In the genomic region with DNA sequence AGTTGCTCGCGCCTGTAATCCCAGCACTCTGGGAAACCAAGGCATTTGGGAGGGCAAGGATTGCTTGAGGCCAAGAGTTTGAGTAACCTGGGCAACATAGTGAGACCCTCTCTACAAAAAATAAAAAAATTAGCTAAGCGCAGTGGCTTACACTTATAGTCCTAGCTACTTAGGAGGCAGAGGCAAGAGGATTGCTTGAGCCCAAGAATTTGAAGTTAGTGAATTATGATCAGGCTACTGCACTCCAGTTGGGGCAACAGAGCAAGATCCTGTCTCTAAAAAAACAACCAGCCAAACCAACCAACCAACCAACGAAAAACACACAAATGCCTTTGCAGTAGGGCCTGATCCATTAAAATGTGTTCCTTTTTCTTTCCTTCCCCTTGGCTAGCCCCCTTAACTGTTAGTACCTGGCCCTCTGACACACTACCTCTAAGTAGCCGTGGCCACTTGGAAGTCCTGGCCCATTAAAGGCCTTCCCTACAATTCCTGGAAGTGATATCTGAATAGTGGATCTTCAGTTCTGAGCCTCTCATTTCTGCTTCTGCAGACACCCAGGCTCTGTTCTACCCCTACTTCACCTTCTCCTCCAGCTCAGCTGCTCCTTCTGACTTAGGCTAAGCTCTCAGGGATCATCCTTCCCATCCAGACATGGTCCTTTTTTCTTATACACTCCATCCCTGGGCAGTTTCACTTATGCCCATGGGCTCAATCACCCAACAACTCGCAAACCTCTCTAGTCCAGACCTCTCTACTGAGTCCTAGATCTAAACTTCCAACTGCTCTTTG, we compare ENCODE assay signal across 19 cellular contexts. TPM values are rescaled to one million over a fixed set of nuclear protein-coding genes. Genes with fewer than 3 reads are reported as not detected.
DNase-seq lines count a peak whose midpoint lies in the region; ATAC-seq, FAIRE-seq and TF ChIP-seq lines count a peak whose summit lies in the region.
"Had no signal": no experiment of that assay in that cellular context is flagged by ENCODE, and none has a peak within 500 bp of the region (broad histone marks: within the 10 kb centered on the region; RNA-seq: fewer than 3 reads in every experiment).

No MANE protein-coding gene starts in this region.

- peak overlapping the region; percentile 54; the same call in 1 of the 2 replicates for H3K27ac Mint-ChIP-seq in WTC11
- peak overlapping the region; percentile 6 for H3K27ac Mint-ChIP-seq in memory B cell

- FAIRE-seq in HepG2 (lab: Jason Lieb, UNC), result no peak

- H4K20me1 ChIP-seq in HepG2 (ENCODE audit: insufficient read depth, low read length), result no peaks in the 10 kb centered on the region

- no peak overlapping the region for H3K9ac ChIP-seq in HepG2 (ENCODE audit: insufficient read depth, low read depth, low read length)

- ATAC-seq in HepG2 (no peak), right lobe of liver (no peak), WTC11 (no peak), memory B cell (ENCODE audit: low read depth) (no peak)

- no peaks in the 10 kb centered on the region for H3K9me3 Mint-ChIP-seq in WTC11
- no peaks in the 10 kb centered on the region for H3K9me3 Mint-ChIP-seq in memory B cell

- TF ChIP-seq EP300 in HepG2 (IDR thresholded peaks at IDR 0.05; ENCODE audit: low read depth in 2 of 2, low read length in 2 of 2) (no peak), HepG2 (CRISPR knock-in tag; IDR thresholded peaks at IDR 0.05; ENCODE audit: borderline replicate concordance) (no peak)

- H3K4me2 ChIP-seq in HepG2 (ENCODE audit: low read depth, low read length), result no peak overlapping the region

- H3K27me3 ChIP-seq in HepG2 (ENCODE audit: control insufficient read depth in 1 of 2, insufficient read depth in 2 of 2, low read length in 2 of 2), result no peaks in the 10 kb centered on the region
- no peaks in the 10 kb centered on the region for H3K27me3 ChIP-seq in right lobe of liver
- no peaks in the 10 kb centered on the region for H3K27me3 ChIP-seq in effector memory CD4-positive, alpha-beta T cell (replicated peaks; ENCODE audit: control insufficient read depth, insufficient read depth, low read length, poor library complexity, severe bottlenecking)

- no peak overlapping the region for H2AFZ ChIP-seq in HepG2 (ENCODE audit: low read length)

- peaks cover 9% of the 10 kb centered on the region; the same call in 1 of the 2 replicates for H3K4me1 Mint-ChIP-seq in WTC11
- H3K4me1 Mint-ChIP-seq in memory B cell, result peaks cover 7% of the 10 kb centered on the region

- H3K36me3 ChIP-seq in HepG2 (replicated peaks in 1 of 2; ENCODE audit: control insufficient read depth in 1 of 2, insufficient read depth in 2 of 2, low read length in 2 of 2) (peaks cover 8 to 37% of the 10 kb centered on the region in 2 experiments), right lobe of liver (peaks cover 0 to 33% (median 17%) of the 10 kb centered on the region in 4 donors)
- peaks cover 22% of the 10 kb centered on the region for H3K36me3 ChIP-seq in effector memory CD4-positive, alpha-beta T cell (ENCODE audit: control insufficient read depth, insufficient read depth, low read length)

- POLR2A ChIA-PET in HepG2 (lab: Yijun Ruan, JAX), result interaction anchor here (2.8 kb wide), 1 partner anchor 10 kb away, joined by 12 read pairs; the partner anchor contains the start of gene MRPS15
- POLR2A ChIA-PET in WTC11 (lab: Charles Lee), result no interaction called here

- H3K9me3 ChIP-seq in HepG2 (ENCODE audit: low read length) (no peaks in the 10 kb centered on the region), right lobe of liver (no peaks in the 10 kb centered on the region)
- H3K9me3 ChIP-seq in effector memory CD4-positive, alpha-beta T cell (ENCODE audit: control insufficient read depth, low read length), result no peaks in the 10 kb centered on the region
- H3K9me3 ChIP-seq: HAP-1 had no signal

- H3K27me3 Mint-ChIP-seq in WTC11 (ENCODE audit: low read depth) (peaks cover 4% of the 10 kb centered on the region), memory B cell (no peaks in the 10 kb centered on the region)

- 98% methylated on average over 6 of the region's 6 CpGs for WGBS in HepG2 (ENCODE audit: low lambda C conversion rate)
- WGBS in right lobe of liver (ENCODE audit: insufficient coverage, low coverage, low lambda C conversion rate, missing lambda C conversion rate), result 91% methylated on average over 6 of the region's 6 CpGs

- peaks cover 14% of the 10 kb centered on the region; the same call in 1 of the 2 replicates for H3K4me1 ChIP-seq in HepG2 (ENCODE audit: insufficient read depth, low read length)
- no peaks in the 10 kb centered on the region for H3K4me1 ChIP-seq in right lobe of liver
- H3K4me1 ChIP-seq in effector memory CD4-positive, alpha-beta T cell (ENCODE audit: control insufficient read depth, insufficient read depth, low read length, poor library complexity, severe bottlenecking), result peaks cover 24% of the 10 kb centered on the region

- no peak overlapping the region for H3K4me3 Mint-ChIP-seq in WTC11
- no peak overlapping the region for H3K4me3 Mint-ChIP-seq in memory B cell

- DNase-seq in HepG2 (ENCODE audit: low spot score) (no peak), right lobe of liver (no peak), WTC11 (ENCODE audit: low spot score) (no peak), memory B cell (ENCODE audit: low spot score in 2 of 2) (no peak), NCI-H524 (lab: John Stamatoyannopoulos, UW) (no peak), substantia nigra (lab: John Stamatoyannopoulos, UW) (no peak), ACHN (no peak)
- DNase-seq in effector memory CD4-positive, alpha-beta T cell, result no peak
- DNase-seq: AML-193, DMS 273 treated with DMSO at 0.1 percent for 48 hours, IMR-90, NCI-H1436 treated with DMSO at 0.1 percent for 48 hours, NCI-H2081, NCI-H526, RPMI8226 had no signal

- TF ChIP-seq RAD21 in HepG2 (CRISPR knock-in tag; IDR thresholded peaks at IDR 0.05), result no peak

- in situ Hi-C loops in HepG2 (cut with HindIII; ENCODE audit: extremely low pct_ligation_motif_present, low pct_unique_long_range_greater_than_20kb), result no loop called here
- in situ Hi-C loops in ACHN (cut with HindIII; ENCODE audit: low pct_ligation_motif_present, low pct_unique_long_range_greater_than_20kb, low sequenced_read_pairs), result no loop called here

- H3K79me2 ChIP-seq in HepG2 (ENCODE audit: insufficient read depth, low read length), result no peaks in the 10 kb centered on the region

- TF ChIP-seq POLR2A in HepG2 (IDR thresholded peaks at IDR 0.05; ENCODE audit: insufficient read depth in 1 of 2, low read depth in 2 of 2, low read length in 2 of 2) (no peak), right lobe of liver (IDR thresholded peaks at IDR 0.05) (no peak)

- CTCF ChIA-PET in HepG2 (lab: Yijun Ruan, JAX; ENCODE audit: low intra/inter-chr PET ratio, low total read pairs) (no interaction called here), WTC11 (lab: Charles Lee) (no interaction called here)

- H3K4me3 ChIP-seq in HepG2 (replicated peaks in 1 of 3; ENCODE audit: insufficient read depth in 1 of 3, low read depth in 2 of 3, low read length in 3 of 3) (no peak overlapping the region), right lobe of liver (no peak overlapping the region)
- no peak overlapping the region for H3K4me3 ChIP-seq in effector memory CD4-positive, alpha-beta T cell (ENCODE audit: insufficient read depth, low read depth, low read length, poor library complexity, severe bottlenecking)
- H3K4me3 ChIP-seq: HAP-1 had no signal

- H3K36me3 Mint-ChIP-seq in WTC11 (peaks cover 28% of the 10 kb centered on the region), memory B cell (peaks cover 14% of the 10 kb centered on the region)

- intact Hi-C loops in HepG2 (cut with micrococcal nuclease; ENCODE audit: unreplicated experiment) (no loop called here), right lobe of liver (cut with DNase I) (no loop called here)

- BruUV-seq in HepG2 (replicated peaks; lab: Mats Ljungman, UMichigan), result no TSS peak

- H3K27ac ChIP-seq in HepG2 (ENCODE audit: extremely low read length, insufficient read depth, low read length), result no peak overlapping the region
- H3K27ac ChIP-seq in right lobe of liver, result no peak overlapping the region
- H3K27ac ChIP-seq in effector memory CD4-positive, alpha-beta T cell (ENCODE audit: insufficient read depth, low read length, poor library complexity, severe bottlenecking), result no peak overlapping the region
- no peak overlapping the region for H3K27ac ChIP-seq in substantia nigra (ENCODE audit: low read depth, low read length, poor library complexity, severe bottlenecking)

- no peak for TF ChIP-seq CTCF in HepG2 (CRISPR knock-in tag; IDR thresholded peaks at IDR 0.05)
- no peak for TF ChIP-seq CTCF in right lobe of liver (IDR thresholded peaks at IDR 0.05)
- TF ChIP-seq CTCF in WTC11 (IDR thresholded peaks at IDR 0.05), result no peak

RNA-seq across cellular contexts. Expression of gene OSCP1, which starts 3.5 kb away (rescaled TPM):
- 0.60 and 0.86 TPM in 2 replicates for total RNA-seq in HepG2 (2016; rRNA removed; fragmentation: Illumina TruSeq; extraction: Trizol)
- total RNA-seq in HepG2 (2016; cell fraction: cytosol; rRNA removed; fragmentation: Illumina TruSeq; extraction: Trizol; ENCODE audit: low read depth), result 0.71 and 1.1 TPM in 2 replicates
- 1.0 and 1.6 TPM in 2 replicates for total RNA-seq in HepG2 (2016; cell fraction: insoluble cytoplasmic fraction; rRNA removed; fragmentation: Illumina TruSeq; extraction: Trizol)
- total RNA-seq in HepG2 (2016; cell fraction: membrane; rRNA removed; fragmentation: Illumina TruSeq; extraction: Trizol), result 0.72 and 1.4 TPM in 2 replicates
- 0.34 and 1.4 TPM in 2 replicates for total RNA-seq in HepG2 (2016; cell fraction: nucleus; rRNA removed; fragmentation: Illumina TruSeq; extraction: Trizol)
- polyA plus RNA-seq in HepG2 (2011; rRNA removed), result 0.84 and 0.85 TPM in 2 replicates
- polyA plus RNA-seq in HepG2 (2011; cell fraction: cytosol; rRNA removed), result 0.46 and 0.48 TPM in 2 replicates
- polyA plus RNA-seq in HepG2 (2011; cell fraction: nucleus; rRNA removed), result 0.23 and 0.93 TPM in 2 replicates
- polyA plus RNA-seq in HepG2 (2012), result 1.3 TPM in 2 replicates
- polyA plus RNA-seq in HepG2 (2016; cell fraction: cytosol; fragmentation: Illumina TruSeq; extraction: Trizol; ENCODE audit: low read depth), result 0.35 and 0.55 TPM in 2 replicates
- polyA plus RNA-seq in HepG2 (2016; cell fraction: insoluble cytoplasmic fraction; fragmentation: Illumina TruSeq; extraction: Trizol; ENCODE audit: low read depth), result 0.72 and 0.93 TPM in 2 replicates
- 0.69 and 1.2 TPM in 2 replicates for polyA plus RNA-seq in HepG2 (2016; cell fraction: membrane; fragmentation: Illumina TruSeq; extraction: Trizol; ENCODE audit: low read depth)
- 1.1 and 1.4 TPM in 2 replicates for polyA plus RNA-seq in HepG2 (2016; cell fraction: nucleus; fragmentation: Illumina TruSeq; extraction: Trizol; ENCODE audit: insufficient read depth, low read depth)
- polyA minus RNA-seq in HepG2 (2011; rRNA and poly(A)+ RNA removed; ENCODE audit: low replicate concordance), result 0.56 and 3.7 TPM in 2 replicates
- 0.62 TPM in 1 of 2 replicates, not detected in the other for polyA minus RNA-seq in HepG2 (2011; cell fraction: cytosol; rRNA and poly(A)+ RNA removed)
- polyA minus RNA-seq in HepG2 (2011; cell fraction: nucleus; rRNA and poly(A)+ RNA removed), result 1.4 and 2.0 TPM in 2 replicates
- total RNA-seq in right lobe of liver, result 1 to 10 TPM in 5 of 6 experiments, under 1 TPM in 1; 0.40 to 4.9 (median 1.7) TPM
- 1.7 to 2.3 TPM (median 2.0 TPM) in 3 replicates for total RNA-seq in WTC11 (2021)

RNA-seq across cellular contexts. Expression of gene MRPS15, which starts 10.4 kb away (rescaled TPM):
- total RNA-seq in HepG2 (2016; rRNA removed; fragmentation: Illumina TruSeq; extraction: Trizol) (113 and 137 TPM in 2 replicates), right lobe of liver (10 to 100 TPM; 44.9 to 63.6 (median 55.1) TPM), WTC11 (2021) (100.0 to 113 TPM (median 104 TPM) in 3 replicates)
- total RNA-seq in HepG2 (2016; cell fraction: cytosol; rRNA removed; fragmentation: Illumina TruSeq; extraction: Trizol; ENCODE audit: low read depth), result 206 and 254 TPM in 2 replicates
- 122 and 135 TPM in 2 replicates for total RNA-seq in HepG2 (2016; cell fraction: insoluble cytoplasmic fraction; rRNA removed; fragmentation: Illumina TruSeq; extraction: Trizol)
- total RNA-seq in HepG2 (2016; cell fraction: membrane; rRNA removed; fragmentation: Illumina TruSeq; extraction: Trizol), result 170 and 207 TPM in 2 replicates
- total RNA-seq in HepG2 (2016; cell fraction: nucleus; rRNA removed; fragmentation: Illumina TruSeq; extraction: Trizol), result 55.2 and 55.8 TPM in 2 replicates
- polyA plus RNA-seq in HepG2 (2011; rRNA removed), result 53.3 and 59.0 TPM in 2 replicates
- 63.3 and 64.9 TPM in 2 replicates for polyA plus RNA-seq in HepG2 (2011; cell fraction: cytosol; rRNA removed)
- 32.6 and 45.2 TPM in 2 replicates for polyA plus RNA-seq in HepG2 (2011; cell fraction: nucleus; rRNA removed)
- 46.7 and 60.7 TPM in 2 replicates for polyA plus RNA-seq in HepG2 (2012)
- polyA plus RNA-seq in HepG2 (2016; cell fraction: cytosol; fragmentation: Illumina TruSeq; extraction: Trizol; ENCODE audit: low read depth), result 258 and 349 TPM in 2 replicates
- polyA plus RNA-seq in HepG2 (2016; cell fraction: insoluble cytoplasmic fraction; fragmentation: Illumina TruSeq; extraction: Trizol; ENCODE audit: low read depth), result 167 TPM in 2 replicates
- 198 and 246 TPM in 2 replicates for polyA plus RNA-seq in HepG2 (2016; cell fraction: membrane; fragmentation: Illumina TruSeq; extraction: Trizol; ENCODE audit: low read depth)
- 109 and 110 TPM in 2 replicates for polyA plus RNA-seq in HepG2 (2016; cell fraction: nucleus; fragmentation: Illumina TruSeq; extraction: Trizol; ENCODE audit: insufficient read depth, low read depth)
- 12.8 and 22.8 TPM in 2 replicates for polyA minus RNA-seq in HepG2 (2011; rRNA and poly(A)+ RNA removed; ENCODE audit: low replicate concordance)
- 16.6 and 17.9 TPM in 2 replicates for polyA minus RNA-seq in HepG2 (2011; cell fraction: cytosol; rRNA and poly(A)+ RNA removed)
- 21.8 and 27.1 TPM in 2 replicates for polyA minus RNA-seq in HepG2 (2011; cell fraction: nucleus; rRNA and poly(A)+ RNA removed)

RNA-seq across cellular contexts. Expression of gene CSF3R, which starts 28.9 kb away (rescaled TPM):
- total RNA-seq in HepG2 (2016; rRNA removed; fragmentation: Illumina TruSeq; extraction: Trizol), result 3.5 and 11.9 TPM in 2 replicates
- 2.8 and 3.1 TPM in 2 replicates for total RNA-seq in HepG2 (2016; cell fraction: cytosol; rRNA removed; fragmentation: Illumina TruSeq; extraction: Trizol; ENCODE audit: low read depth)
- total RNA-seq in HepG2 (2016; cell fraction: insoluble cytoplasmic fraction; rRNA removed; fragmentation: Illumina TruSeq; extraction: Trizol), result 3.2 and 11.8 TPM in 2 replicates
- 5.6 and 6.3 TPM in 2 replicates for total RNA-seq in HepG2 (2016; cell fraction: membrane; rRNA removed; fragmentation: Illumina TruSeq; extraction: Trizol)
- total RNA-seq in HepG2 (2016; cell fraction: nucleus; rRNA removed; fragmentation: Illumina TruSeq; extraction: Trizol), result 17.4 and 18.5 TPM in 2 replicates
- polyA plus RNA-seq in HepG2 (2011; rRNA removed), result 28.8 and 45.4 TPM in 2 replicates
- 14.7 and 16.4 TPM in 2 replicates for polyA plus RNA-seq in HepG2 (2011; cell fraction: cytosol; rRNA removed)
- 91.0 and 108 TPM in 2 replicates for polyA plus RNA-seq in HepG2 (2011; cell fraction: nucleus; rRNA removed)
- 30.0 and 40.7 TPM in 2 replicates for polyA plus RNA-seq in HepG2 (2012)
- 2.0 and 2.5 TPM in 2 replicates for polyA plus RNA-seq in HepG2 (2016; cell fraction: cytosol; fragmentation: Illumina TruSeq; extraction: Trizol; ENCODE audit: low read depth)
- 5.0 and 5.6 TPM in 2 replicates for polyA plus RNA-seq in HepG2 (2016; cell fraction: insoluble cytoplasmic fraction; fragmentation: Illumina TruSeq; extraction: Trizol; ENCODE audit: low read depth)
- polyA plus RNA-seq in HepG2 (2016; cell fraction: membrane; fragmentation: Illumina TruSeq; extraction: Trizol; ENCODE audit: low read depth), result 5.1 and 5.2 TPM in 2 replicates
- polyA plus RNA-seq in HepG2 (2016; cell fraction: nucleus; fragmentation: Illumina TruSeq; extraction: Trizol; ENCODE audit: insufficient read depth, low read depth), result 40.8 and 46.3 TPM in 2 replicates
- polyA minus RNA-seq in HepG2 (2011; rRNA and poly(A)+ RNA removed; ENCODE audit: low replicate concordance), result 1.5 and 20.2 TPM in 2 replicates
- 6.9 and 10.3 TPM in 2 replicates for polyA minus RNA-seq in HepG2 (2011; cell fraction: cytosol; rRNA and poly(A)+ RNA removed)
- 28.3 and 40.9 TPM in 2 replicates for polyA minus RNA-seq in HepG2 (2011; cell fraction: nucleus; rRNA and poly(A)+ RNA removed)
- total RNA-seq in right lobe of liver, result 10 to 100 TPM in 3 of 6 experiments, 1 to 10 TPM in 3; 4.1 to 14.0 (median 9.5) TPM
- total RNA-seq in WTC11 (2021), result 0.09 to 0.30 TPM (median 0.26 TPM) in 3 replicates
- total RNA-seq: A673, Daoy, IMR-90, OCI-LY7 had no signal
- polyA plus RNA-seq: IMR-90 had no signal

RNA-seq across cellular contexts. Expression of gene LSM10, which starts 56.1 kb away (rescaled TPM):
- 14.0 and 17.0 TPM in 2 replicates for total RNA-seq in HepG2 (2016; rRNA removed; fragmentation: Illumina TruSeq; extraction: Trizol)
- total RNA-seq in HepG2 (2016; cell fraction: cytosol; rRNA removed; fragmentation: Illumina TruSeq; extraction: Trizol; ENCODE audit: low read depth), result 56.5 and 60.8 TPM in 2 replicates
- 14.8 TPM in 2 replicates for total RNA-seq in HepG2 (2016; cell fraction: insoluble cytoplasmic fraction; rRNA removed; fragmentation: Illumina TruSeq; extraction: Trizol)
- 50.9 and 52.1 TPM in 2 replicates for total RNA-seq in HepG2 (2016; cell fraction: membrane; rRNA removed; fragmentation: Illumina TruSeq; extraction: Trizol)
- total RNA-seq in HepG2 (2016; cell fraction: nucleus; rRNA removed; fragmentation: Illumina TruSeq; extraction: Trizol), result 6.1 and 9.2 TPM in 2 replicates
- 52.0 and 61.6 TPM in 2 replicates for polyA plus RNA-seq in HepG2 (2011; rRNA removed)
- polyA plus RNA-seq in HepG2 (2011; cell fraction: cytosol; rRNA removed), result 52.4 and 63.1 TPM in 2 replicates
- 18.3 and 21.3 TPM in 2 replicates for polyA plus RNA-seq in HepG2 (2011; cell fraction: nucleus; rRNA removed)
- polyA plus RNA-seq in HepG2 (2012), result 22.5 and 35.0 TPM in 2 replicates
- polyA plus RNA-seq in HepG2 (2016; cell fraction: cytosol; fragmentation: Illumina TruSeq; extraction: Trizol; ENCODE audit: low read depth), result 247 and 272 TPM in 2 replicates
- polyA plus RNA-seq in HepG2 (2016; cell fraction: insoluble cytoplasmic fraction; fragmentation: Illumina TruSeq; extraction: Trizol; ENCODE audit: low read depth), result 57.9 and 60.5 TPM in 2 replicates
- polyA plus RNA-seq in HepG2 (2016; cell fraction: membrane; fragmentation: Illumina TruSeq; extraction: Trizol; ENCODE audit: low read depth), result 158 and 176 TPM in 2 replicates
- polyA plus RNA-seq in HepG2 (2016; cell fraction: nucleus; fragmentation: Illumina TruSeq; extraction: Trizol; ENCODE audit: insufficient read depth, low read depth), result 38.1 and 40.1 TPM in 2 replicates
- 38.9 and 99.2 TPM in 2 replicates for polyA minus RNA-seq in HepG2 (2011; rRNA and poly(A)+ RNA removed; ENCODE audit: low replicate concordance)
- 11.0 and 14.3 TPM in 2 replicates for polyA minus RNA-seq in HepG2 (2011; cell fraction: cytosol; rRNA and poly(A)+ RNA removed)
- 9.0 and 11.3 TPM in 2 replicates for polyA minus RNA-seq in HepG2 (2011; cell fraction: nucleus; rRNA and poly(A)+ RNA removed)
- total RNA-seq in right lobe of liver, result 10 to 100 TPM; 15.2 to 42.0 (median 22.3) TPM
- 49.1 to 56.3 TPM (median 49.3 TPM) in 3 replicates for total RNA-seq in WTC11 (2021)
